In genomic region chr17:75680431-75680830, GRCh38 we compare ENCODE assay signal across 17 cellular contexts. TPM values are rescaled to one million over a fixed set of nuclear protein-coding genes. Genes with fewer than 3 reads are reported as not detected.
DNase-seq lines count a peak whose midpoint lies in the region; ATAC-seq, FAIRE-seq and TF ChIP-seq lines count a peak whose summit lies in the region.
"Had no signal": no experiment of that assay in that cellular context is flagged by ENCODE, and none has a peak within 500 bp of the region (broad histone marks: within the 10 kb centered on the region; RNA-seq: fewer than 3 reads in every experiment).

No MANE protein-coding gene starts in this region.

- H3K36me3 ChIP-seq in OCI-LY3 (replicated peaks; ENCODE audit: low read depth, low read length) = peaks cover 46% of the 10 kb centered on the region
- H3K36me3 ChIP-seq in HepG2 (replicated peaks in 1 of 2; ENCODE audit: control insufficient read depth in 1 of 2, insufficient read depth in 2 of 2, low read length in 2 of 2) = peaks cover 18 to 57% of the 10 kb centered on the region in 2 experiments

- no peak for FAIRE-seq in A549 (lab: Jason Lieb, UNC)
- no peak for FAIRE-seq in HepG2 (lab: Jason Lieb, UNC)

- no peaks in the 10 kb centered on the region for H3K27me3 ChIP-seq in OCI-LY3 (ENCODE audit: low read depth, low read length)
- H3K27me3 ChIP-seq in HepG2 (ENCODE audit: control insufficient read depth in 1 of 2, insufficient read depth in 2 of 2, low read length in 2 of 2) = no peaks in the 10 kb centered on the region
- H3K27me3 ChIP-seq: Peyer's patch had no signal

- peaks cover 77% of the 10 kb centered on the region for H3K4me1 ChIP-seq in A549
- H3K4me1 ChIP-seq in OCI-LY3 (ENCODE audit: low read length) = peaks cover 62% of the 10 kb centered on the region
- H3K4me1 ChIP-seq in HepG2 (ENCODE audit: insufficient read depth, low read length) = peaks cover 16% of the 10 kb centered on the region

- H3K4me3 ChIP-seq in A549 = no peak overlapping the region
- H3K4me3 ChIP-seq in OCI-LY3 (ENCODE audit: low read length) = no peak overlapping the region
- H3K4me3 ChIP-seq in HepG2 (replicated peaks in 1 of 3; ENCODE audit: insufficient read depth in 1 of 3, low read depth in 2 of 3, low read length in 3 of 3) = no peak overlapping the region
- H3K4me3 ChIP-seq: Peyer's patch had no signal

- BruUV-seq in HepG2 (replicated peaks; lab: Mats Ljungman, UMichigan) = no TSS peak

- WGBS in A549 (ENCODE audit: missing lambda C conversion rate) = 86% methylated on average over 10 of the region's 10 CpGs
- WGBS in HepG2 (ENCODE audit: low lambda C conversion rate) = 97% methylated on average over 10 of the region's 10 CpGs

- TF ChIP-seq CTCF in A549 (IDR thresholded peaks at IDR 0.05) (no peak), OCI-LY3 (IDR thresholded peaks at IDR 0.05; ENCODE audit: low read depth, low read length) (no peak), HepG2 (CRISPR knock-in tag; IDR thresholded peaks at IDR 0.05) (no peak)

- H3K27ac ChIP-seq in A549 = peak overlapping the region; percentile 75 to 93
- peak overlapping the region; percentile 15; the same call in 1 of the 2 replicates for H3K27ac ChIP-seq in OCI-LY3 (ENCODE audit: low read length)
- H3K27ac ChIP-seq in epithelial cell of prostate = peak overlapping the region; percentile 100
- no peak overlapping the region for H3K27ac ChIP-seq in HepG2 (ENCODE audit: extremely low read length, insufficient read depth, low read length)

- H3K9ac ChIP-seq in OCI-LY3 (ENCODE audit: low read length) (no peak overlapping the region), HepG2 (ENCODE audit: insufficient read depth, low read depth, low read length) (no peak overlapping the region)

- ATAC-seq in A549 (peak in 1 of 2 experiments; percentile 12; a peak in 2 of 6 replicates), left lobe of liver (no peak), HepG2 (no peak)
- ATAC-seq: WTC11 had no signal

- POLR2A ChIA-PET in A549 (lab: Yijun Ruan, JAX) (interaction anchor here (0.9 to 1.7 kb wide), 3 partner anchors 26 to 100 kb away, joined by 3 to 6 read pairs (median 3); no protein-coding TSS in a partner anchor), HepG2 (lab: Yijun Ruan, JAX) (no interaction called here)

- peaks cover 87% of the 10 kb centered on the region for H3K79me2 ChIP-seq in OCI-LY3 (ENCODE audit: low read length)
- peaks cover 40% of the 10 kb centered on the region for H3K79me2 ChIP-seq in HepG2 (ENCODE audit: insufficient read depth, low read length)

- no peaks in the 10 kb centered on the region for H3K9me3 ChIP-seq in A549
- H3K9me3 ChIP-seq in OCI-LY3 (ENCODE audit: insufficient read depth, low read length) = no peaks in the 10 kb centered on the region
- H3K9me3 ChIP-seq in HepG2 (ENCODE audit: low read length) = no peaks in the 10 kb centered on the region
- H3K9me3 ChIP-seq: Peyer's patch had no signal

- DNase-seq in A549 (ENCODE audit: low read depth in 1 of 2, low spot score in 1 of 2) (no peak), epithelial cell of prostate (ENCODE audit: low read depth, low spot score) (no peak), posterior vena cava (ENCODE audit: low spot score) (peak; percentile 32), left lobe of liver (ENCODE audit: low spot score) (no peak), KBM-7 (no peak), HepG2 (ENCODE audit: low spot score) (no peak)
- DNase-seq in stimulated activated naive CD4-positive, alpha-beta T cell (lab: John Stamatoyannopoulos, UW) = no peak
- DNase-seq: activated gamma-delta T cell; dermis blood vessel endothelial cell; NCI-H526 treated with DMSO at 0.1 percent for 48 hours; Peyer's patch; stimulated activated CD4-positive, alpha-beta T cell treated with anti-CD3 and anti-CD28 coated beads, Interleukin-4, amount 100 ng/mL, for 4 hours; T-helper 1 cell had no signal

- CTCF ChIA-PET in A549 (lab: Yijun Ruan, JAX) = interaction anchor here (0.7 to 19.2 kb wide), 19 partner anchors 8 to 198 kb away, joined by 3 to 148 read pairs (median 6); partner anchors contain the start of genes RECQL5 and SMIM5
- CTCF ChIA-PET in HepG2 (lab: Yijun Ruan, JAX; ENCODE audit: low intra/inter-chr PET ratio, low total read pairs) = no interaction called here

- in situ Hi-C loops in KBM-7 (cut with MboI; ENCODE audit: low pct_unique_long_range_greater_than_20kb, low sequenced_read_pairs) (no loop called here), HepG2 (cut with HindIII; ENCODE audit: extremely low pct_ligation_motif_present, low pct_unique_long_range_greater_than_20kb) (no loop called here)

- TF ChIP-seq RAD21 in A549 (conservative IDR thresholded peaks at IDR 0.05 in 1 of 2, IDR thresholded peaks at IDR 0.05 in 1 of 2) = no peak
- no peak for TF ChIP-seq RAD21 in HepG2 (CRISPR knock-in tag; IDR thresholded peaks at IDR 0.05)

- TF ChIP-seq EP300 in A549 (IDR thresholded peaks at IDR 0.05) = no peak
- no peak for TF ChIP-seq EP300 in HepG2 (IDR thresholded peaks at IDR 0.05; ENCODE audit: low read depth in 2 of 2, low read length in 2 of 2)
- TF ChIP-seq EP300 in HepG2 (CRISPR knock-in tag; IDR thresholded peaks at IDR 0.05; ENCODE audit: borderline replicate concordance) = no peak

- intact Hi-C loops in posterior vena cava (cut with DNase I) = loop anchor here in 1 of 2 donors (1.0 kb wide), 1 partner anchor 71 kb away; no protein-coding TSS in a partner anchor
- intact Hi-C loops in HepG2 (cut with micrococcal nuclease; ENCODE audit: unreplicated experiment) = no loop called here

- H2AFZ ChIP-seq in OCI-LY3 (ENCODE audit: low read depth, low read length) (no peak overlapping the region), HepG2 (ENCODE audit: low read length) (no peak overlapping the region)

- TF ChIP-seq POLR2A in A549 (IDR thresholded peaks at IDR 0.05; ENCODE audit: low read length) (no peak), HepG2 (IDR thresholded peaks at IDR 0.05; ENCODE audit: insufficient read depth in 1 of 2, low read depth in 2 of 2, low read length in 2 of 2) (no peak)

- H3K4me2 ChIP-seq in A549 (peak overlapping the region; percentile 63), OCI-LY3 (ENCODE audit: low read length) (no peak overlapping the region), HepG2 (ENCODE audit: low read depth, low read length) (no peak overlapping the region)

- H4K20me1 ChIP-seq in OCI-LY3 (ENCODE audit: insufficient read depth, low read length) (no peaks in the 10 kb centered on the region), HepG2 (ENCODE audit: insufficient read depth, low read length) (peaks cover 3% of the 10 kb centered on the region; the same call in 1 of the 2 replicates)

RNA-seq across cellular contexts. Expression of gene SAP30BP, which starts 13.3 kb away (rescaled TPM):
- polyA plus RNA-seq in A549 (2011; rRNA removed) = 76.3 and 103 TPM in 2 replicates
- polyA plus RNA-seq in A549 (2012; cell fraction: cytosol; rRNA removed) = 97.6 and 108 TPM in 2 replicates
- 186 and 190 TPM in 2 replicates for polyA plus RNA-seq in A549 (2012; cell fraction: nucleus; rRNA removed)
- polyA plus RNA-seq in A549 (2017; fragmentation: RNase III; extraction: RNeasy Plus Mini Kit Qiagen cat#74134 plus additional on column Dnase treatment) = 125 to 139 TPM (median 136 TPM) in 3 replicates
- polyA minus RNA-seq in A549 (2011; rRNA and poly(A)+ RNA removed) = 63.9 and 67.1 TPM in 2 replicates
- total RNA-seq in posterior vena cava = 10 to 100 TPM; 56.7 to 66.1 TPM
- 31.6 TPM for total RNA-seq in left lobe of liver
- total RNA-seq in HepG2 (2016; rRNA removed; fragmentation: Illumina TruSeq; extraction: Trizol) = 99.4 and 109 TPM in 2 replicates
- total RNA-seq in HepG2 (2016; cell fraction: cytosol; rRNA removed; fragmentation: Illumina TruSeq; extraction: Trizol; ENCODE audit: low read depth) = 35.7 and 41.2 TPM in 2 replicates
- total RNA-seq in HepG2 (2016; cell fraction: insoluble cytoplasmic fraction; rRNA removed; fragmentation: Illumina TruSeq; extraction: Trizol) = 105 and 112 TPM in 2 replicates
- total RNA-seq in HepG2 (2016; cell fraction: membrane; rRNA removed; fragmentation: Illumina TruSeq; extraction: Trizol) = 35.1 and 45.2 TPM in 2 replicates
- 76.4 and 82.2 TPM in 2 replicates for total RNA-seq in HepG2 (2016; cell fraction: nucleus; rRNA removed; fragmentation: Illumina TruSeq; extraction: Trizol)
- polyA plus RNA-seq in HepG2 (2011; rRNA removed) = 67.7 and 80.1 TPM in 2 replicates
- polyA plus RNA-seq in HepG2 (2011; cell fraction: cytosol; rRNA removed) = 59.4 and 67.4 TPM in 2 replicates
- polyA plus RNA-seq in HepG2 (2011; cell fraction: nucleus; rRNA removed) = 191 and 218 TPM in 2 replicates
- polyA plus RNA-seq in HepG2 (2012) = 57.3 and 65.0 TPM in 2 replicates
- 20.2 and 20.5 TPM in 2 replicates for polyA plus RNA-seq in HepG2 (2016; cell fraction: cytosol; fragmentation: Illumina TruSeq; extraction: Trizol; ENCODE audit: low read depth)
- polyA plus RNA-seq in HepG2 (2016; cell fraction: insoluble cytoplasmic fraction; fragmentation: Illumina TruSeq; extraction: Trizol; ENCODE audit: low read depth) = 110 and 119 TPM in 2 replicates
- polyA plus RNA-seq in HepG2 (2016; cell fraction: membrane; fragmentation: Illumina TruSeq; extraction: Trizol; ENCODE audit: low read depth) = 27.8 and 32.7 TPM in 2 replicates
- polyA plus RNA-seq in HepG2 (2016; cell fraction: nucleus; fragmentation: Illumina TruSeq; extraction: Trizol; ENCODE audit: insufficient read depth, low read depth) = 131 and 143 TPM in 2 replicates
- 42.3 and 45.2 TPM in 2 replicates for polyA minus RNA-seq in HepG2 (2011; rRNA and poly(A)+ RNA removed; ENCODE audit: low replicate concordance)
- 17.6 and 28.8 TPM in 2 replicates for polyA minus RNA-seq in HepG2 (2011; cell fraction: cytosol; rRNA and poly(A)+ RNA removed)
- 90.4 and 101 TPM in 2 replicates for polyA minus RNA-seq in HepG2 (2011; cell fraction: nucleus; rRNA and poly(A)+ RNA removed)

RNA-seq across cellular contexts. Expression of gene RECQL5, which starts 13.5 kb away (rescaled TPM):
- 22.7 and 29.2 TPM in 2 replicates for polyA plus RNA-seq in A549 (2011; rRNA removed)
- 17.7 and 21.4 TPM in 2 replicates for polyA plus RNA-seq in A549 (2012; cell fraction: cytosol; rRNA removed)
- 159 and 161 TPM in 2 replicates for polyA plus RNA-seq in A549 (2012; cell fraction: nucleus; rRNA removed)
- polyA plus RNA-seq in A549 (2017; fragmentation: RNase III; extraction: RNeasy Plus Mini Kit Qiagen cat#74134 plus additional on column Dnase treatment) = 37.3 to 42.5 TPM (median 39.9 TPM) in 3 replicates
- 48.5 and 52.7 TPM in 2 replicates for polyA minus RNA-seq in A549 (2011; rRNA and poly(A)+ RNA removed)
- total RNA-seq in posterior vena cava = 10 to 100 TPM; 14.5 to 14.8 TPM
- 26.0 TPM for total RNA-seq in left lobe of liver
- 17.8 and 32.0 TPM in 2 replicates for total RNA-seq in HepG2 (2016; rRNA removed; fragmentation: Illumina TruSeq; extraction: Trizol)
- total RNA-seq in HepG2 (2016; cell fraction: cytosol; rRNA removed; fragmentation: Illumina TruSeq; extraction: Trizol; ENCODE audit: low read depth) = 38.8 and 39.2 TPM in 2 replicates
- total RNA-seq in HepG2 (2016; cell fraction: insoluble cytoplasmic fraction; rRNA removed; fragmentation: Illumina TruSeq; extraction: Trizol) = 17.8 and 31.1 TPM in 2 replicates
- total RNA-seq in HepG2 (2016; cell fraction: membrane; rRNA removed; fragmentation: Illumina TruSeq; extraction: Trizol) = 9.2 and 11.3 TPM in 2 replicates
- total RNA-seq in HepG2 (2016; cell fraction: nucleus; rRNA removed; fragmentation: Illumina TruSeq; extraction: Trizol) = 41.9 and 45.5 TPM in 2 replicates
- polyA plus RNA-seq in HepG2 (2011; rRNA removed) = 27.7 and 33.4 TPM in 2 replicates
- polyA plus RNA-seq in HepG2 (2011; cell fraction: cytosol; rRNA removed) = 8.7 and 11.9 TPM in 2 replicates
- polyA plus RNA-seq in HepG2 (2011; cell fraction: nucleus; rRNA removed) = 256 and 300 TPM in 2 replicates
- 38.2 and 41.9 TPM in 2 replicates for polyA plus RNA-seq in HepG2 (2012)
- 1.7 and 1.9 TPM in 2 replicates for polyA plus RNA-seq in HepG2 (2016; cell fraction: cytosol; fragmentation: Illumina TruSeq; extraction: Trizol; ENCODE audit: low read depth)
- polyA plus RNA-seq in HepG2 (2016; cell fraction: insoluble cytoplasmic fraction; fragmentation: Illumina TruSeq; extraction: Trizol; ENCODE audit: low read depth) = 12.2 and 17.3 TPM in 2 replicates
- polyA plus RNA-seq in HepG2 (2016; cell fraction: membrane; fragmentation: Illumina TruSeq; extraction: Trizol; ENCODE audit: low read depth) = 3.6 and 4.1 TPM in 2 replicates
- polyA plus RNA-seq in HepG2 (2016; cell fraction: nucleus; fragmentation: Illumina TruSeq; extraction: Trizol; ENCODE audit: insufficient read depth, low read depth) = 112 and 116 TPM in 2 replicates
- polyA minus RNA-seq in HepG2 (2011; rRNA and poly(A)+ RNA removed; ENCODE audit: low replicate concordance) = 51.0 and 71.9 TPM in 2 replicates
- polyA minus RNA-seq in HepG2 (2011; cell fraction: cytosol; rRNA and poly(A)+ RNA removed) = 15.1 and 15.3 TPM in 2 replicates
- polyA minus RNA-seq in HepG2 (2011; cell fraction: nucleus; rRNA and poly(A)+ RNA removed) = 69.1 and 72.6 TPM in 2 replicates

RNA-seq across cellular contexts. Expression of gene ITGB4, which starts 40.8 kb away (rescaled TPM):
- 19.8 and 20.6 TPM in 2 replicates for polyA plus RNA-seq in A549 (2011; rRNA removed)
- polyA plus RNA-seq in A549 (2012; cell fraction: cytosol; rRNA removed) = 17.2 and 22.1 TPM in 2 replicates
- polyA plus RNA-seq in A549 (2012; cell fraction: nucleus; rRNA removed) = 77.1 and 140 TPM in 2 replicates
- 30.1 to 37.4 TPM (median 36.0 TPM) in 3 replicates for polyA plus RNA-seq in A549 (2017; fragmentation: RNase III; extraction: RNeasy Plus Mini Kit Qiagen cat#74134 plus additional on column Dnase treatment)
- 53.3 and 59.6 TPM in 2 replicates for polyA minus RNA-seq in A549 (2011; rRNA and poly(A)+ RNA removed)
- 10 to 100 TPM; 39.4 to 46.6 TPM for total RNA-seq in posterior vena cava
- total RNA-seq in left lobe of liver = 2.6 TPM
- 4.0 and 6.9 TPM in 2 replicates for total RNA-seq in HepG2 (2016; rRNA removed; fragmentation: Illumina TruSeq; extraction: Trizol)
- 9.2 and 10.4 TPM in 2 replicates for total RNA-seq in HepG2 (2016; cell fraction: cytosol; rRNA removed; fragmentation: Illumina TruSeq; extraction: Trizol; ENCODE audit: low read depth)
- total RNA-seq in HepG2 (2016; cell fraction: insoluble cytoplasmic fraction; rRNA removed; fragmentation: Illumina TruSeq; extraction: Trizol) = 3.9 and 6.3 TPM in 2 replicates
- 10.1 and 14.6 TPM in 2 replicates for total RNA-seq in HepG2 (2016; cell fraction: membrane; rRNA removed; fragmentation: Illumina TruSeq; extraction: Trizol)
- 3.7 and 3.9 TPM in 2 replicates for total RNA-seq in HepG2 (2016; cell fraction: nucleus; rRNA removed; fragmentation: Illumina TruSeq; extraction: Trizol)
- polyA plus RNA-seq in HepG2 (2011; rRNA removed) = 14.5 and 14.7 TPM in 2 replicates
- 5.1 and 8.2 TPM in 2 replicates for polyA plus RNA-seq in HepG2 (2011; cell fraction: cytosol; rRNA removed)
- 28.7 and 39.5 TPM in 2 replicates for polyA plus RNA-seq in HepG2 (2011; cell fraction: nucleus; rRNA removed)
- polyA plus RNA-seq in HepG2 (2012) = 13.2 and 14.2 TPM in 2 replicates
- polyA plus RNA-seq in HepG2 (2016; cell fraction: cytosol; fragmentation: Illumina TruSeq; extraction: Trizol; ENCODE audit: low read depth) = 36.1 and 40.9 TPM in 2 replicates
- polyA plus RNA-seq in HepG2 (2016; cell fraction: insoluble cytoplasmic fraction; fragmentation: Illumina TruSeq; extraction: Trizol; ENCODE audit: low read depth) = 10.5 and 16.8 TPM in 2 replicates
- 41.4 and 43.0 TPM in 2 replicates for polyA plus RNA-seq in HepG2 (2016; cell fraction: membrane; fragmentation: Illumina TruSeq; extraction: Trizol; ENCODE audit: low read depth)
- 20.5 and 28.1 TPM in 2 replicates for polyA plus RNA-seq in HepG2 (2016; cell fraction: nucleus; fragmentation: Illumina TruSeq; extraction: Trizol; ENCODE audit: insufficient read depth, low read depth)
- 25.3 and 28.4 TPM in 2 replicates for polyA minus RNA-seq in HepG2 (2011; rRNA and poly(A)+ RNA removed; ENCODE audit: low replicate concordance)
- polyA minus RNA-seq in HepG2 (2011; cell fraction: cytosol; rRNA and poly(A)+ RNA removed) = 8.4 and 12.7 TPM in 2 replicates
- polyA minus RNA-seq in HepG2 (2011; cell fraction: nucleus; rRNA and poly(A)+ RNA removed) = 3.2 and 6.3 TPM in 2 replicates
- total RNA-seq: G401 had no signal
- polyA plus RNA-seq: neural cell had no signal

RNA-seq across cellular contexts. Expression of gene SMIM5, which starts 47.2 kb away (rescaled TPM):
- 0.25 and 0.30 TPM in 2 replicates for polyA plus RNA-seq in A549 (2011; rRNA removed)
- polyA plus RNA-seq in A549 (2012; cell fraction: cytosol; rRNA removed) = 0.10 and 0.25 TPM in 2 replicates
- 0.86 and 0.97 TPM in 2 replicates for polyA plus RNA-seq in A549 (2012; cell fraction: nucleus; rRNA removed)
- polyA plus RNA-seq in A549 (2017; fragmentation: RNase III; extraction: RNeasy Plus Mini Kit Qiagen cat#74134 plus additional on column Dnase treatment) = 0.15 to 0.33 TPM (median 0.20 TPM) in 3 replicates
- polyA minus RNA-seq in A549 (2011; rRNA and poly(A)+ RNA removed) = 0.19 and 0.21 TPM in 2 replicates
- total RNA-seq in posterior vena cava = under 1 TPM; 0.38 to 0.97 TPM
- 0.13 TPM for total RNA-seq in left lobe of liver
- not detected in 2 replicates for total RNA-seq in HepG2 (2016; rRNA removed; fragmentation: Illumina TruSeq; extraction: Trizol)
- total RNA-seq in HepG2 (2016; cell fraction: cytosol; rRNA removed; fragmentation: Illumina TruSeq; extraction: Trizol; ENCODE audit: low read depth) = not detected in 2 replicates
- total RNA-seq in HepG2 (2016; cell fraction: insoluble cytoplasmic fraction; rRNA removed; fragmentation: Illumina TruSeq; extraction: Trizol) = 0.09 TPM in 1 of 2 replicates, not detected in the other
- total RNA-seq in HepG2 (2016; cell fraction: membrane; rRNA removed; fragmentation: Illumina TruSeq; extraction: Trizol) = not detected in 2 replicates
- not detected in 2 replicates for total RNA-seq in HepG2 (2016; cell fraction: nucleus; rRNA removed; fragmentation: Illumina TruSeq; extraction: Trizol)
- 0.05 TPM in 1 of 2 replicates, not detected in the other for polyA plus RNA-seq in HepG2 (2011; rRNA removed)
- polyA plus RNA-seq in HepG2 (2011; cell fraction: cytosol; rRNA removed) = 0.05 TPM in 1 of 2 replicates, not detected in the other
- 0.35 and 0.80 TPM in 2 replicates for polyA plus RNA-seq in HepG2 (2011; cell fraction: nucleus; rRNA removed)
- 0.20 and 0.48 TPM in 2 replicates for polyA plus RNA-seq in HepG2 (2012)
- not detected in 2 replicates for polyA plus RNA-seq in HepG2 (2016; cell fraction: cytosol; fragmentation: Illumina TruSeq; extraction: Trizol; ENCODE audit: low read depth)
- polyA plus RNA-seq in HepG2 (2016; cell fraction: insoluble cytoplasmic fraction; fragmentation: Illumina TruSeq; extraction: Trizol; ENCODE audit: low read depth) = 0.14 TPM in 1 of 2 replicates, not detected in the other
- polyA plus RNA-seq in HepG2 (2016; cell fraction: membrane; fragmentation: Illumina TruSeq; extraction: Trizol; ENCODE audit: low read depth) = not detected in 2 replicates
- polyA plus RNA-seq in HepG2 (2016; cell fraction: nucleus; fragmentation: Illumina TruSeq; extraction: Trizol; ENCODE audit: insufficient read depth, low read depth) = not detected in 2 replicates
- not detected in 2 replicates for polyA minus RNA-seq in HepG2 (2011; rRNA and poly(A)+ RNA removed; ENCODE audit: low replicate concordance)
- polyA minus RNA-seq in HepG2 (2011; cell fraction: cytosol; rRNA and poly(A)+ RNA removed) = not detected in 2 replicates
- polyA minus RNA-seq in HepG2 (2011; cell fraction: nucleus; rRNA and poly(A)+ RNA removed) = 0.26 TPM in 1 of 2 replicates, not detected in the other
- total RNA-seq: dermis blood vessel endothelial cell, G401, WTC11 had no signal

Comparison
In these comparisons a context has a peak if more than half of its experiments do, and no peak if none do; other contexts are left out.
1. Of the 38 proteins assayed by ChIP-seq in both HepG2 and A549: peak only in HepG2: none; only in A549: HOXA7; in both: none; in neither: 37.